Comparison of ENCODE assay signal across 1 cellular context in the genomic region with DNA sequence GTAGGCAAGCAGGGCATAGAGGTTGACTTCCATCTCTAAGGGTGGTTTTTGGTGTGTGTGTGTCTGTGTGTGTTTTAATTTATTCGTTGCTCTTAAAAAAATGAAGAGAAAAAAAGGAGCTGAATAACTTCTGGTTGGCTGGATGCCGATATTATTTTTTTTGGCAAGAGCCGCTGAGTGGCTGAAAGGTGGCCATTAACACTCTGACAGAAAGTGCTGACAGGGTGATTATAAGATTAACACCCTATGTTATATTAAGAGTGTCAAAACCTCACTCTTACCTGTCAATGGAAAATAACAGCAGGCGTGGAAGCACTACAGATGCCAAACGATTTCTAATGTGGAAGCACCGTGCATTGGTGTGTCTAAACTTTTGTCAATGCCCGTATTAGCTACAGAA.
TF ChIP-seq lines count a peak whose summit lies in the region.

No MANE protein-coding gene starts in this region.

TF ChIP-seq in HepG2, 621 proteins besides CTCF, POLR2A, EP300 and RAD21 (continued from another document):
- TF ChIP-seq, protein P1, sequence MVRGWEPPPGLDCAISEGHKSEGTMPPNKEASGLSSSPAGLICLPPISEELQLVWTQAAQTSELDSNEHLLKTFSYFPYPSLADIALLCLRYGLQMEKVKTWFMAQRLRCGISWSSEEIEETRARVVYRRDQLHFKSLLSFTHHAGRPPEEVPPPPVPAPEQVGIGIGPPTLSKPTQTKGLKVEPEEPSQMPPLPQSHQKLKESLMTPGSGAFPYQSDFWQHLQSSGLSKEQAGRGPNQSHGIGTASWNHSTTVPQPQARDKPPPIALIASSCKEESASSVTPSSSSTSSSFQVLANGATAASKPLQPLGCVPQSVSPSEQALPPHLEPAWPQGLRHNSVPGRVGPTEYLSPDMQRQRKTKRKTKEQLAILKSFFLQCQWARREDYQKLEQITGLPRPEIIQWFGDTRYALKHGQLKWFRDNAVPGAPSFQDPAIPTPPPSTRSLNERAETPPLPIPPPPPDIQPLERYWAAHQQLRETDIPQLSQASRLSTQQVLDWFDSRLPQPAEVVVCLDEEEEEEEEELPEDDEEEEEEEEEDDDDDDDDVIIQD (CRISPR knock-in tag; IDR thresholded peaks at IDR 0.05; ENCODE audit: low read depth): no peak
